ENCODE assay signal across 20 cellular contexts in the genomic region with DNA sequence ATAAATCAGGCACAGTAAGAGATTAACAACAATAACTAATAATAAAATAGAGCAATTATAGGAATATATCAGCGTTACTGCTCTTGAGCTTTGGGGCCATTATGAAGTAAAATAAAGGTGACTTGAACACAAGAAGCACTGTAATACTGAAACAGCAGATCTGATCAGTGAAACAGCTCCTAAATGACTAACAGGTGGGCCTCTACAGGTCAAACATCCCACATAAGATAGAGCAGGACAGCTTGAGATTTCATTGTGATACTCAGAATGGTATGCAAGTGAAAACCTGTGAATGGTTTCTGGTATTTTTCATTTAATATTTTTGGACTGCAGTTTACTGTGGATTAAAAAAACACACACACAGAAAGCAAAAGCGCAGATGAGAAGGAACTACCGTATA. TPM values are rescaled to one million over a fixed set of nuclear protein-coding genes. Genes with fewer than 3 reads are reported as not detected.
DNase-seq lines count a peak whose midpoint lies in the region; ATAC-seq and TF ChIP-seq lines count a peak whose summit lies in the region.
"Had no signal": no experiment of that assay in that cellular context is flagged by ENCODE, and none has a peak within 500 bp of the region (broad histone marks: within the 10 kb centered on the region; RNA-seq: fewer than 3 reads in every experiment).

No MANE protein-coding gene starts in this region.

- no peaks in the 10 kb centered on the region for H3K9me3 Mint-ChIP-seq in nephron progenitor cell
- H3K9me3 Mint-ChIP-seq in Caco-2 (ENCODE audit: unreplicated experiment), result no peaks in the 10 kb centered on the region

- POLR2A ChIA-PET in Caco-2 (lab: Charles Lee), result no interaction called here

- TF ChIP-seq CTCF in nephron progenitor cell (IDR thresholded peaks at IDR 0.05) (no peak), Caco-2 (IDR thresholded peaks at IDR 0.05; ENCODE audit: insufficient read depth in 1 of 2, low read depth in 1 of 2, low read length in 1 of 2, severe bottlenecking in 1 of 2, unreplicated experiment in 1 of 2) (no peak)

- ATAC-seq in GM18502 (IDR thresholded peaks at IDR 0.05; ENCODE audit: poor library complexity, unreplicated experiment) (peak; percentile 85), GM19351 (IDR thresholded peaks at IDR 0.05; ENCODE audit: unreplicated experiment) (peak; percentile 98), HG02759 (IDR thresholded peaks at IDR 0.05; ENCODE audit: unreplicated experiment) (peak; percentile 55), HG03521 (IDR thresholded peaks at IDR 0.05; ENCODE audit: unreplicated experiment) (peak; percentile 78), left colon (no peak)
- ATAC-seq: left lobe of liver had no signal

- H3K9me3 ChIP-seq in Caco-2, result no peaks in the 10 kb centered on the region
- H3K9me3 ChIP-seq: ovary, tibial artery had no signal

- H3K4me3 Mint-ChIP-seq in nephron progenitor cell (no peak overlapping the region), Caco-2 (ENCODE audit: unreplicated experiment) (no peak overlapping the region)
- H3K4me3 Mint-ChIP-seq: B cell had no signal

- H3K4me1 ChIP-seq in Caco-2, result no peaks in the 10 kb centered on the region
- H3K4me1 ChIP-seq: tibial artery had no signal

- intact Hi-C loops in left colon (cut with DNase I, micrococcal nuclease), result no loop called here
- intact Hi-C loops in Caco-2 (cut with micrococcal nuclease; ENCODE audit: unreplicated experiment), result no loop called here

- BruUV-seq in Caco-2 (replicated peaks; lab: Mats Ljungman, UMichigan), result no TSS peak

- H3K27me3 ChIP-seq in Caco-2 (replicated peaks; ENCODE audit: control insufficient read depth, insufficient read depth, low read length), result no peaks in the 10 kb centered on the region
- H3K27me3 ChIP-seq: ovary, tibial artery had no signal

- H3K36me3 Mint-ChIP-seq in nephron progenitor cell (ENCODE audit: low read depth) (no peaks in the 10 kb centered on the region), Caco-2 (ENCODE audit: insufficient read depth, unreplicated experiment) (no peaks in the 10 kb centered on the region)

- CTCF ChIA-PET in Caco-2 (lab: Charles Lee), result no interaction called here

- H3K4me1 Mint-ChIP-seq in nephron progenitor cell (no peaks in the 10 kb centered on the region), Caco-2 (ENCODE audit: low read depth, unreplicated experiment) (no peaks in the 10 kb centered on the region)
- H3K4me1 Mint-ChIP-seq: B cell had no signal

- no peak overlapping the region for H3K27ac Mint-ChIP-seq in nephron progenitor cell
- H3K27ac Mint-ChIP-seq in Caco-2 (ENCODE audit: unreplicated experiment), result no peak overlapping the region
- H3K27ac Mint-ChIP-seq: B cell had no signal

- no peaks in the 10 kb centered on the region for H3K36me3 ChIP-seq in Caco-2 (ENCODE audit: control insufficient read depth, insufficient read depth, low read length)
- H3K36me3 ChIP-seq: ovary, tibial artery had no signal

- peaks cover 5% of the 10 kb centered on the region for H3K27me3 Mint-ChIP-seq in nephron progenitor cell (ENCODE audit: low read depth, poor library complexity)
- H3K27me3 Mint-ChIP-seq in Caco-2 (ENCODE audit: insufficient read depth, unreplicated experiment), result no peaks in the 10 kb centered on the region
- H3K27me3 Mint-ChIP-seq: B cell had no signal

- no peak overlapping the region for H3K4me3 ChIP-seq in Caco-2 (ENCODE audit: low read depth, low read length)
- H3K4me3 ChIP-seq: ovary, tibial artery had no signal

- DNase-seq in nephron progenitor cell (no peak), left colon (no peak), NCI-H345 (lab: John Stamatoyannopoulos, UW) (no peak), Caco-2 (no peak)
- DNase-seq: activated CD4-positive, alpha-beta T cell treated with anti-CD3 and anti-CD28 coated beads for 1 hour; activated T-cell treated with anti-CD3 and anti-CD28 coated beads, Interleukin-2, amount 50 U/mL, for 48 hours; cerebellar nuclear complex; DMS 273 treated with DMSO at 0.1 percent for 48 hours; foreskin fibroblast; Kasumi-1; NCI-H1417; ovary; stimulated activated CD4-positive, alpha-beta T cell treated with anti-CD3 and anti-CD28 coated beads, Interleukin-2, amount 100 ng/mL, for 48 hours; tibial artery had no signal

RNA-seq across cellular contexts. Expression of a gene that starts 24.0 kb away (rescaled TPM):
- total RNA-seq in left colon (10 to 100 TPM in 1 of 2 donors, 1 to 10 TPM in 1; 9.4 to 12.5 TPM), Caco-2 (2022) (46.0 and 47.0 TPM in 2 replicates)
